Comparison of ENCODE assay signal across 38 cellular contexts in genomic region chrX:109484886-109485285, GRCh38. TPM values are rescaled to one million over a fixed set of nuclear protein-coding genes. Genes with fewer than 3 reads are reported as not detected.
"Had no signal": no experiment of that assay in that cellular context is flagged by ENCODE, and none has a peak within 500 bp of the region (broad histone marks: within the 10 kb centered on the region; RNA-seq: fewer than 3 reads in every experiment).

No MANE protein-coding gene starts in this region.

- H3K36me3 Mint-ChIP-seq: activated CD4-positive, alpha-beta memory T cell treated with anti-CD3 and anti-CD28 coated beads for 36 hours; activated naive CD4-positive, alpha-beta T cell treated with anti-CD3 and anti-CD28 coated beads, Interleukin-2, amount 50 U/mL, for 72 hours; activated naive CD8-positive, alpha-beta T cell treated with anti-CD3 and anti-CD28 coated beads for 36 hours had no signal

- H3K27me3 ChIP-seq: body of pancreas, brain microvascular endothelial cell had no signal

- H3K36me3 ChIP-seq: adrenal gland, brain microvascular endothelial cell had no signal

- H3K4me1 ChIP-seq: adrenal gland, body of pancreas had no signal

- H3K27ac ChIP-seq: adrenal gland, body of pancreas, brain microvascular endothelial cell, VCaP had no signal

- H3K4me3 ChIP-seq: adrenal gland, body of pancreas had no signal

- H3K9me3 Mint-ChIP-seq: activated B cell treated with CpG ODN at 0.5 μM for 24 hours; activated CD4-positive, alpha-beta memory T cell treated with anti-CD3 and anti-CD28 coated beads for 36 hours; activated CD4-positive, alpha-beta T cell treated with anti-CD3 and anti-CD28 coated beads, Interleukin-2, amount 10 ng/mL, durations not matched to agents 24 days and 14 days; activated CD8-positive, alpha-beta T cell treated with anti-CD3 and anti-CD28 coated beads for 36 hours; activated naive CD4-positive, alpha-beta T cell treated with anti-CD3 and anti-CD28 coated beads for 36 hours; activated naive CD4-positive, alpha-beta T cell treated with anti-CD3 and anti-CD28 coated beads, Interleukin-2, amount 50 U/mL, for 72 hours; activated naive CD8-positive, alpha-beta T cell treated with anti-CD3 and anti-CD28 coated beads for 36 hours; activated T-cell treated with anti-CD3 and anti-CD28 coated beads, Interleukin-2, amount 50 U/mL, for 4 hours; activated T-cell treated with anti-CD3 and anti-CD28 coated beads, Interleukin-2, amount 50 U/mL, for 72 hours; activated T-helper 1 cell treated with anti-CD3 and anti-CD28 coated beads, Interleukin-12 subunit alpha, Interleukin-12 subunit beta, Interleukin-2, Interleukin-4 antibody, amounts not matched to agents 30 ng/mL and 10 ng/mL and 1 ng/mL, durations not matched to agents 14 hours and 24 hours and 36 hours; activated T-helper 17 cell treated with anti-CD3 and anti-CD28 coated beads, Interleukin-2, amount 50 U/mL, for 72 hours; T-helper 1 cell treated with Interleukin-12 subunit alpha and Interleukin-12 subunit beta and Interleukin-4 antibody, amounts not matched to agents 30 μg/mL and 1 μg/mL, for 36 hours; T-helper 2 cell treated with Interferon-gamma antibody and Interleukin-4, amounts not matched to agents 5 μg/mL and 100 μg/mL, for 36 hours had no signal

- H3K4me3 Mint-ChIP-seq: activated B cell treated with CpG ODN at 0.5 μM for 24 hours; activated CD4-positive, alpha-beta memory T cell treated with anti-CD3 and anti-CD28 coated beads for 36 hours; activated CD4-positive, alpha-beta T cell treated with anti-CD3 and anti-CD28 coated beads, Interleukin-2, amount 10 ng/mL, durations not matched to agents 24 days and 14 days; activated CD8-positive, alpha-beta T cell treated with anti-CD3 and anti-CD28 coated beads for 36 hours; activated naive CD4-positive, alpha-beta T cell treated with anti-CD3 and anti-CD28 coated beads for 36 hours; activated naive CD8-positive, alpha-beta T cell treated with anti-CD3 and anti-CD28 coated beads for 36 hours; activated T-cell treated with anti-CD3 and anti-CD28 coated beads, Interleukin-2, amount 50 U/mL, for 4 hours; activated T-cell treated with anti-CD3 and anti-CD28 coated beads, Interleukin-2, amount 50 U/mL, for 72 hours; activated T-helper 1 cell treated with anti-CD3 and anti-CD28 coated beads, Interleukin-12 subunit alpha, Interleukin-12 subunit beta, Interleukin-2, Interleukin-4 antibody, amounts not matched to agents 30 ng/mL and 10 ng/mL and 1 ng/mL, durations not matched to agents 14 hours and 24 hours and 36 hours; activated T-helper 17 cell treated with anti-CD3 and anti-CD28 coated beads, Interleukin-2, amount 50 U/mL, for 72 hours; T-helper 1 cell treated with Interleukin-12 subunit alpha and Interleukin-12 subunit beta and Interleukin-4 antibody, amounts not matched to agents 30 μg/mL and 1 μg/mL, for 36 hours; T-helper 2 cell treated with Interferon-gamma antibody and Interleukin-4, amounts not matched to agents 5 μg/mL and 100 μg/mL, for 36 hours had no signal

- H3K4me1 Mint-ChIP-seq: activated CD4-positive, alpha-beta T cell treated with anti-CD3 and anti-CD28 coated beads, Interleukin-2, amount 10 ng/mL, durations not matched to agents 24 days and 14 days; activated naive CD8-positive, alpha-beta T cell treated with anti-CD3 and anti-CD28 coated beads for 36 hours; activated T-helper 17 cell treated with anti-CD3 and anti-CD28 coated beads, Interleukin-2, amount 50 U/mL, for 72 hours had no signal

- DNase-seq: activated B cell treated with CpG ODN at 0.5 μM for 24 hours; activated CD4-positive, alpha-beta memory T cell treated with anti-CD3 and anti-CD28 coated beads for 36 hours; activated CD4-positive, alpha-beta T cell treated with anti-CD3 and anti-CD28 coated beads for 4 hours; activated CD4-positive, alpha-beta T cell treated with anti-CD3 and anti-CD28 coated beads, Interleukin-2, amount 10 ng/mL, durations not matched to agents 24 days and 14 days; activated CD4-positive, alpha-beta T cell treated with anti-CD3 and anti-CD28 coated beads, Interleukin-2, amount 50 U/mL, for 1 hour; activated CD4-positive, alpha-beta T cell treated with anti-CD3 and anti-CD28 coated beads, Interleukin-2, amount 50 U/mL, for 4 hours; activated CD4-positive, CD25-positive, alpha-beta regulatory T cell treated with anti-CD3 and anti-CD28 coated beads, Interleukin-2, amount 50 U/mL, for 72 hours; activated CD8-positive, alpha-beta memory T cell treated with anti-CD3 and anti-CD28 coated beads, Interleukin-2, amount 50 U/mL, for 4 hours; activated CD8-positive, alpha-beta T cell treated with anti-CD3 and anti-CD28 coated beads for 36 hours; activated effector memory CD4-positive, alpha-beta T cell treated with anti-CD3 and anti-CD28 coated beads, Interleukin-2, amount 50 U/mL, for 16 hours; activated gamma-delta T cell treated with Interleukin-2 at 50 U/mL for 16 hours; activated naive CD4-positive, alpha-beta T cell; activated naive CD4-positive, alpha-beta T cell treated with anti-CD3 and anti-CD28 coated beads for 36 hours; activated naive CD4-positive, alpha-beta T cell treated with anti-CD3 and anti-CD28 coated beads, Interleukin-2, amount 50 U/mL, for 16 hours; activated naive CD8-positive, alpha-beta T cell treated with anti-CD3 and anti-CD28 coated beads for 36 hours; activated T-cell treated with anti-CD3 and anti-CD28 coated beads for 4 hours; activated T-cell treated with anti-CD3 and anti-CD28 coated beads, Interleukin-2, amount 50 U/mL, for 1 hour; activated T-cell treated with anti-CD3 and anti-CD28 coated beads, Interleukin-2, amount 50 U/mL, for 4 hours; activated T-cell treated with anti-CD3 and anti-CD28 coated beads, Interleukin-2, amount 50 U/mL, for 72 hours; adrenal gland; amniotic stem cell; aorta; body of pancreas; brain microvascular endothelial cell; central memory CD4-positive, alpha-beta T cell; T-helper 1 cell; T-helper 2 cell; T-helper 9 cell had no signal

- H3K9me3 ChIP-seq: adrenal gland, body of pancreas had no signal

- ATAC-seq: activated naive CD4-positive, alpha-beta T cell treated with anti-CD3 and anti-CD28 coated beads, Interleukin-2, amount 50 U/mL, for 72 hours; activated T-cell treated with anti-CD3 and anti-CD28 coated beads, Interleukin-2, amount 50 U/mL, for 4 hours; activated T-helper 17 cell treated with anti-CD3 and anti-CD28 coated beads, Interleukin-2, amount 50 U/mL, for 72 hours; body of pancreas had no signal

- FAIRE-seq: TTC549 had no signal

- H3K27ac Mint-ChIP-seq: activated B cell treated with CpG ODN at 0.5 μM for 24 hours; activated CD4-positive, alpha-beta memory T cell treated with anti-CD3 and anti-CD28 coated beads for 36 hours; activated CD4-positive, alpha-beta T cell treated with anti-CD3 and anti-CD28 coated beads, Interleukin-2, amount 10 ng/mL, durations not matched to agents 24 days and 14 days; activated CD8-positive, alpha-beta T cell treated with anti-CD3 and anti-CD28 coated beads for 36 hours; activated naive CD4-positive, alpha-beta T cell treated with anti-CD3 and anti-CD28 coated beads for 36 hours; activated naive CD4-positive, alpha-beta T cell treated with anti-CD3 and anti-CD28 coated beads, Interleukin-2, amount 50 U/mL, for 72 hours; activated naive CD8-positive, alpha-beta T cell treated with anti-CD3 and anti-CD28 coated beads for 36 hours; activated T-cell treated with anti-CD3 and anti-CD28 coated beads, Interleukin-2, amount 50 U/mL, for 72 hours; activated T-helper 1 cell treated with anti-CD3 and anti-CD28 coated beads, Interleukin-12 subunit alpha, Interleukin-12 subunit beta, Interleukin-2, Interleukin-4 antibody, amounts not matched to agents 30 ng/mL and 10 ng/mL and 1 ng/mL, durations not matched to agents 14 hours and 24 hours and 36 hours; activated T-helper 17 cell treated with anti-CD3 and anti-CD28 coated beads, Interleukin-2, amount 50 U/mL, for 72 hours; T-helper 1 cell treated with Interleukin-12 subunit alpha and Interleukin-12 subunit beta and Interleukin-4 antibody, amounts not matched to agents 30 μg/mL and 1 μg/mL, for 36 hours; T-helper 2 cell treated with Interferon-gamma antibody and Interleukin-4, amounts not matched to agents 5 μg/mL and 100 μg/mL, for 36 hours had no signal

RNA-seq across cellular contexts. Expression of gene GUCY2F, which starts 3.0 kb away (rescaled TPM):
- total RNA-seq: activated B cell treated with CpG ODN at 0.5 μM for 24 hours; activated CD4-positive, alpha-beta memory T cell treated with anti-CD3 and anti-CD28 coated beads for 36 hours; activated CD4-positive, alpha-beta T cell treated with anti-CD3 and anti-CD28 coated beads, Interleukin-2, amount 10 ng/mL, durations not matched to agents 24 days and 14 days; activated CD8-positive, alpha-beta memory T cell treated with anti-CD3 and anti-CD28 coated beads for 36 hours; activated CD8-positive, alpha-beta T cell treated with anti-CD3 and anti-CD28 coated beads for 36 hours; activated naive CD4-positive, alpha-beta T cell treated with anti-CD3 and anti-CD28 coated beads for 36 hours; activated naive CD4-positive, alpha-beta T cell treated with anti-CD3 and anti-CD28 coated beads, Interleukin-2, amount 50 U/mL, for 72 hours; activated naive CD8-positive, alpha-beta T cell treated with anti-CD3 and anti-CD28 coated beads for 36 hours; activated T-cell treated with anti-CD3 and anti-CD28 coated beads, Interleukin-2, amount 50 U/mL, for 4 hours; activated T-helper 1 cell treated with anti-CD3 and anti-CD28 coated beads, Interleukin-12 subunit alpha, Interleukin-12 subunit beta, Interleukin-2, Interleukin-4 antibody, amounts not matched to agents 30 ng/mL and 10 ng/mL and 1 ng/mL, durations not matched to agents 14 hours and 24 hours and 36 hours; activated T-helper 17 cell treated with anti-CD3 and anti-CD28 coated beads, Interleukin-2, amount 50 U/mL, for 72 hours; adrenal gland; astrocyte; body of pancreas; cardiac septum had no signal
- polyA plus RNA-seq: adrenal gland, aorta had no signal
